Comparison of ENCODE assay signal across 8 cellular contexts in genomic region chr17:34980681-34981537, GRCh38. TPM values are rescaled to one million over a fixed set of nuclear protein-coding genes. Genes with fewer than 3 reads are reported as not detected.
DNase-seq lines count a peak whose midpoint lies in the region; ATAC-seq lines count a peak whose summit lies in the region.

No MANE protein-coding gene starts in this region.

- ATAC-seq in GM19395 (IDR thresholded peaks at IDR 0.05; ENCODE audit: unreplicated experiment) (peak; percentile 82), HG03521 (IDR thresholded peaks at IDR 0.05; ENCODE audit: unreplicated experiment) (peak; percentile 80), esophagus mucosa (peak; percentile 85)

- peak; percentile 58 for DNase-seq in COLO829 (ENCODE audit: low spot score)
- peak; percentile 89 for DNase-seq in NOMO-1 treated with dmso at 0.1 percent for 144 hours (lab: John Stamatoyannopoulos, UW; ENCODE audit: unreplicated experiment)
- peak; percentile 68 for DNase-seq in activated T-cell treated with anti-CD3 and anti-CD28 coated beads for 4 hours
- peak; percentile 84 for DNase-seq in myocyte (ENCODE audit: low read depth)
- peak; percentile 57 to 84 for DNase-seq in stimulated activated CD8-positive, alpha-beta memory T cell treated with anti-CD3 and anti-CD28 coated beads, Interleukin-7, amount 100 ng/mL, for 4 hours (ENCODE audit: low read depth in 2 of 2)

RNA-seq across cellular contexts. Expression of gene LIG3, which starts 0.6 kb away (rescaled TPM):
- 22.8 TPM for total RNA-seq in esophagus mucosa
- total RNA-seq in myocyte = 24.5 and 26.7 TPM in 2 replicates
- 21.4 TPM for polyA plus RNA-seq in myocyte (2012)

RNA-seq across cellular contexts. Expression of gene ZNF830, which starts 19.6 kb away (rescaled TPM):
- total RNA-seq in esophagus mucosa (7.7 TPM), myocyte (9.5 and 10.8 TPM in 2 replicates)
- polyA plus RNA-seq in myocyte (2012) = 7.5 TPM

RNA-seq across cellular contexts. Expression of gene CCT6B, which starts 19.6 kb away (rescaled TPM):
- total RNA-seq in esophagus mucosa (0.96 TPM), myocyte (5.2 TPM in 2 replicates)
- polyA plus RNA-seq in myocyte (2012) = 1.9 TPM

Comparison
In these comparisons a context has a peak if more than half of its experiments do, and no peak if none do; other contexts are left out.
1. Peak in every context shown above with its lines: DNase-seq and ATAC-seq.